ENCODE assay signal across 35 cellular contexts in genomic region chr7:92460510-92460909, GRCh38. TPM values are rescaled to one million over a fixed set of nuclear protein-coding genes. Genes with fewer than 3 reads are reported as not detected.
"Had no signal": no experiment of that assay in that cellular context is flagged by ENCODE, and none has a peak within 500 bp of the region (broad histone marks: within the 10 kb centered on the region; RNA-seq: fewer than 3 reads in every experiment).

No MANE protein-coding gene starts in this region.

- H3K36me3 ChIP-seq: ovary, uterus had no signal

- H3K4me1 ChIP-seq: left ventricle myocardium inferior, testis, uterus had no signal

- H3K27me3 ChIP-seq: brain microvascular endothelial cell, esophagus squamous epithelium, neutrophil, ovary, right lobe of liver, testis, uterus had no signal

- ATAC-seq: mucosa of descending colon; natural killer cell treated with Interleukin-12 subunit alpha and Interleukin-12 subunit beta and Interleukin-15 and Interleukin-18, amount 100 ng/mL, for 72 hours had no signal

- H3K4me3 ChIP-seq: esophagus squamous epithelium, left ventricle myocardium inferior, lung, mucosa of descending colon, ovary, right lobe of liver, testis, uterus had no signal

- H3K9me3 ChIP-seq: esophagus squamous epithelium, left ventricle myocardium inferior, mucosa of descending colon, neutrophil, ovary, right lobe of liver, testis, uterus had no signal

- DNase-seq: activated CD4-positive, alpha-beta memory T cell treated with anti-CD3 and anti-CD28 coated beads for 36 hours; activated CD4-positive, alpha-beta T cell treated with anti-CD3 and anti-CD28 coated beads, Interleukin-2, amount 10 ng/mL, durations not matched to agents 24 days and 14 days; activated CD4-positive, CD25-positive, alpha-beta regulatory T cell treated with anti-CD3 and anti-CD28 coated beads, Interleukin-2, amount 50 U/mL, for 72 hours; activated CD8-positive, alpha-beta memory T cell treated with anti-CD3 and anti-CD28 coated beads, Interleukin-2, amount 50 U/mL, for 4 hours; activated effector memory CD4-positive, alpha-beta T cell treated with anti-CD3 and anti-CD28 coated beads, Interleukin-2, amount 50 U/mL, for 16 hours; activated naive CD4-positive, alpha-beta T cell treated with anti-CD3 and anti-CD28 coated beads, Interleukin-2, amount 10 ng/mL, durations not matched to agents 7 days and 5 days; activated naive CD8-positive, alpha-beta T cell treated with anti-CD3 and anti-CD28 coated beads, Interleukin-2, amount 10 ng/mL, durations not matched to agents 7 days and 5 days; activated T-cell treated with anti-CD3 and anti-CD28 coated beads, Interleukin-2, amount 50 U/mL, for 1 hour; amniotic stem cell; brain microvascular endothelial cell; central memory CD4-positive, alpha-beta T cell; endodermal cell; esophagus squamous epithelium; foreskin melanocyte; left ventricle myocardium inferior; mucosa of descending colon; ovary; right lobe of liver; stimulated activated CD4-positive, alpha-beta T cell treated with anti-CD3 and anti-CD28 coated beads, Interleukin-2, amount 100 ng/mL, for 48 hours; stimulated activated naive CD4-positive, alpha-beta T cell treated with Interleukin-2 at 50 U/mL for 16 hours; T-helper 9 cell; testis; uterus; WERI-Rb-1 had no signal

- H3K27ac ChIP-seq: brain microvascular endothelial cell, esophagus squamous epithelium, left ventricle myocardium inferior, neutrophil, ovary, right lobe of liver, testis, uterus, WERI-Rb-1 had no signal

RNA-seq across cellular contexts. Expression of gene ERVW-1, which starts 17.2 kb away (rescaled TPM):
- total RNA-seq: activated CD4-positive, alpha-beta memory T cell treated with anti-CD3 and anti-CD28 coated beads for 36 hours; activated CD4-positive, alpha-beta T cell treated with anti-CD3 and anti-CD28 coated beads, Interleukin-2, amount 10 ng/mL, durations not matched to agents 24 days and 14 days; activated CD8-positive, alpha-beta memory T cell treated with anti-CD3 and anti-CD28 coated beads for 36 hours; activated naive CD8-positive, alpha-beta T cell treated with anti-CD3 and anti-CD28 coated beads, Interleukin-2, amount 10 ng/mL, durations not matched to agents 7 days and 5 days; activated T-helper 1 cell treated with anti-CD3 and anti-CD28 coated beads, Interleukin-12 subunit alpha, Interleukin-12 subunit beta, Interleukin-2, Interleukin-4 antibody, amounts not matched to agents 30 ng/mL and 10 ng/mL and 1 ng/mL, durations not matched to agents 14 hours and 24 hours and 36 hours; astrocyte; esophagus squamous epithelium; left ventricle myocardium inferior; mesenteric fat pad; mucosa of descending colon; myocyte; natural killer cell treated with Interleukin-12 subunit alpha and Interleukin-12 subunit beta and Interleukin-15 and Interleukin-18, amount 100 ng/mL, for 72 hours; ovary; progenitor cell of endocrine pancreas; renal cortical epithelial cell; right lobe of liver; skeletal muscle tissue; uterus had no signal
